In genomic region chr4:123661080-123661737, GRCh38 we compare ENCODE assay signal across 9 cellular contexts.
DNase-seq lines count a peak whose midpoint lies in the region; ATAC-seq and TF ChIP-seq lines count a peak whose summit lies in the region.
"Had no signal": no experiment of that assay in that cellular context is flagged by ENCODE, and none has a peak within 500 bp of the region (broad histone marks: within the 10 kb centered on the region; RNA-seq: fewer than 3 reads in every experiment).

No MANE protein-coding gene starts in this region.

- intact Hi-C loops in lower leg skin (cut with DNase I; ENCODE audit: low total_unique reads), result loop anchor here (10.0 kb wide), 1 partner anchor 266 kb away; the partner anchor contains the start of gene SPRY1

- H3K4me3 Mint-ChIP-seq in naive B cell, result no peak overlapping the region

- H3K4me1 Mint-ChIP-seq in naive B cell, result peaks cover 13 to 18% (median 13%) of the 10 kb centered on the region in 3 donors

- H3K4me3 ChIP-seq in choroid plexus epithelial cell (ENCODE audit: low read depth, low read length), result no peak overlapping the region
- H3K4me3 ChIP-seq in lower leg skin (ENCODE audit: low read depth, poor library complexity, severe bottlenecking), result no peak overlapping the region
- H3K4me3 ChIP-seq: SJSA1 had no signal

- H3K27me3 Mint-ChIP-seq in naive B cell, result peaks cover 7 to 15% (median 12%) of the 10 kb centered on the region in 3 donors

- no peak for TF ChIP-seq POLR2A in lower leg skin (IDR thresholded peaks at IDR 0.05)

- TF ChIP-seq CTCF in choroid plexus epithelial cell (conservative IDR thresholded peaks at IDR 0.05; ENCODE audit: low read depth, low read length) (peak; percentile 65), lower leg skin (IDR thresholded peaks at IDR 0.05) (peak in 1 of 3 donors; percentile 39)

- no peak overlapping the region for H3K27ac Mint-ChIP-seq in naive B cell

- H3K36me3 Mint-ChIP-seq in naive B cell, result peaks cover 7% of the 10 kb centered on the region in 2 donors

- ATAC-seq in naive B cell (ENCODE audit: low read depth in 2 of 2), result no peak
- no peak for ATAC-seq in GM18868 (IDR thresholded peaks at IDR 0.05; ENCODE audit: unreplicated experiment)

- H3K9me3 Mint-ChIP-seq in naive B cell, result peaks cover 3 to 10% (median 7%) of the 10 kb centered on the region in 7 donors

- DNase-seq in COLO829 (ENCODE audit: low spot score) (peak; percentile 58), Kasumi-1 (lab: John Stamatoyannopoulos, UW) (peak; percentile 45 to 48), choroid plexus epithelial cell (ENCODE audit: low read depth) (peak; percentile 60), naive B cell (peak; percentile 7), NCI-H446 (lab: John Stamatoyannopoulos, UW) (no peak), lower leg skin (ENCODE audit: low spot score in 2 of 2) (no peak), NCI-H1105 (lab: John Stamatoyannopoulos, UW) (no peak)

Comparison
In these comparisons a context has a peak if more than half of its experiments do, and no peak if none do; other contexts are left out.
1. DNase-seq: peak in COLO829 (single experiment), Kasumi-1 (2 of 2), choroid plexus epithelial cell (single experiment) and naive B cell (single experiment); none in NCI-H446 (0 of 2), lower leg skin (0 of 2) and NCI-H1105 (single experiment).